In the genomic region with DNA sequence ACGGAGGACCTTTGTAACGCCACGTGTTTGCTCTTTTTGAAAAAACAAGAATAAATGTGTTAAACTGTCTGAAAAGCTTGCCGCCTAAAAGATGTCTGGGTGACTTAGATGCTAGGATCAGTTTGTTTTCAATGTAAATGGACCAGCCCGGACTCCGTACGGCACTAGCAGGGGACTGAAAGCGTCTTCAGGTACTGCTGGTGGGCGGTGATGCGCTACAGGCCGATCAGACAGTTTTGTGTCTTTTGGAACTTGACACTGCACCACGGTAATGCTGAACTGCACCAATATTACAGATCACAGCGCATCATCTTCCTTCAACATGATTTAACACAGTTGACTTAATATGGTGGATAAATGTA, we compare ENCODE assay signal across 1 cellular context.
TF ChIP-seq lines count a peak whose summit lies in the region.

No MANE protein-coding gene starts in this region.

TF ChIP-seq in GM23338, 12 proteins besides CTCF, POLR2A, EP300 and RAD21 (continued from another document):
- TF ChIP-seq EZH2phosphoT487 (IDR thresholded peaks at IDR 0.05; ENCODE audit: unreplicated experiment), result no peak
- TF ChIP-seq JUNB (IDR thresholded peaks at IDR 0.05; ENCODE audit: unreplicated experiment), result no peak
